In genomic region chr22:25362883-25363240, GRCh38 we compare ENCODE assay signal across 19 cellular contexts.
A peak's percentile ranks its signal among the peaks of the same experiment; 100 is the strongest.
DNase-seq lines count a peak whose midpoint lies in the region; ATAC-seq, FAIRE-seq and TF ChIP-seq lines count a peak whose summit lies in the region.
"Had no signal": no experiment of that assay in that cellular context is flagged by ENCODE, and none has a peak within 500 bp of the region (broad histone marks: within the 10 kb centered on the region; RNA-seq: fewer than 3 reads in every experiment).

No MANE protein-coding gene starts in this region.

- DNase-seq in GM12891 (ENCODE audit: insufficient read length, low spot score) (no peak), RWPE2 (ENCODE audit: low spot score) (peak; percentile 47), heart left ventricle (peak in 3 of 5 donors; percentile 43 to 61 (median 58)), osteoblast (ENCODE audit: insufficient read length, low spot score, missing footprints) (peak; percentile 61), glomerular visceral epithelial cell (ENCODE audit: extremely low spot score) (no peak), putamen (ENCODE audit: low spot score) (no peak)
- no peak for DNase-seq in activated naive CD8-positive, alpha-beta T cell treated with anti-CD3 and anti-CD28 coated beads for 36 hours
- DNase-seq: NCI-H446 treated with DMSO at 0.1 percent for 48 hours had no signal

- intact Hi-C loops in heart left ventricle (cut with DNase I), result loop anchor here in 9 of 10 donors (2.0 to 10.0 kb wide), 8 partner anchors 39 to 342 kb away; no protein-coding TSS in a partner anchor

- peaks cover 33% of the 10 kb centered on the region for H4K20me1 ChIP-seq in osteoblast (ENCODE audit: insufficient read depth, low read length)

- no peak overlapping the region for H3K27ac Mint-ChIP-seq in activated naive CD8-positive, alpha-beta T cell treated with anti-CD3 and anti-CD28 coated beads for 36 hours
- H3K27ac Mint-ChIP-seq: naive thymus-derived CD4-positive, alpha-beta T cell; stimulated activated effector memory CD8-positive, alpha-beta T cell treated with anti-CD3 and anti-CD28 coated beads, Interleukin-12 subunit alpha, Interleukin-12 subunit beta, amount 100 ng/mL, for 72 hours had no signal

- no peaks in the 10 kb centered on the region for H3K36me3 Mint-ChIP-seq in activated naive CD8-positive, alpha-beta T cell treated with anti-CD3 and anti-CD28 coated beads for 36 hours
- H3K36me3 Mint-ChIP-seq: stimulated activated effector memory CD8-positive, alpha-beta T cell treated with anti-CD3 and anti-CD28 coated beads, Interleukin-12 subunit alpha, Interleukin-12 subunit beta, amount 100 ng/mL, for 72 hours had no signal

- H3K9me3 ChIP-seq in RWPE2 (ENCODE audit: severe bottlenecking), result no peaks in the 10 kb centered on the region
- H3K9me3 ChIP-seq in heart left ventricle, result no peaks in the 10 kb centered on the region
- H3K9me3 ChIP-seq in osteoblast (ENCODE audit: low read depth, low read length), result no peaks in the 10 kb centered on the region
- H3K9me3 ChIP-seq: BLaER1 treated with 17β-estradiol and CSF1 and Interleukin-3, amounts not matched to agents 10 nM and 100 nM; breast epithelium; gastrocnemius medialis; ovary; suprapubic skin had no signal

- WGBS in heart left ventricle, 4 donors, result 47 to 70% (median 63%) methylated on average over 6 to 11 of the region's 11 CpGs

- H3K4me2 ChIP-seq in osteoblast (ENCODE audit: insufficient read depth, low read length), result no peak overlapping the region

- no peaks in the 10 kb centered on the region for H3K27me3 Mint-ChIP-seq in activated naive CD8-positive, alpha-beta T cell treated with anti-CD3 and anti-CD28 coated beads for 36 hours
- H3K27me3 Mint-ChIP-seq: activated CD4-positive, alpha-beta T cell treated with anti-CD3 and anti-CD28 coated beads, Interleukin-2, amount 10 ng/mL, durations not matched to agents 24 days and 14 days; naive thymus-derived CD4-positive, alpha-beta T cell had no signal

- no peak overlapping the region for H3K4me3 ChIP-seq in RWPE2 (ENCODE audit: severe bottlenecking)
- no peak overlapping the region for H3K4me3 ChIP-seq in heart left ventricle
- H3K4me3 ChIP-seq in osteoblast (ENCODE audit: insufficient read depth, low read length), result no peak overlapping the region
- H3K4me3 ChIP-seq: BLaER1 treated with 17β-estradiol and CSF1 and Interleukin-3, amounts not matched to agents 10 nM and 100 nM; breast epithelium; gastrocnemius medialis; ovary; suprapubic skin had no signal

- H3K27ac ChIP-seq in RWPE2 (ENCODE audit: poor library complexity, severe bottlenecking) (no peak overlapping the region), heart left ventricle (peak overlapping the region in 1 of 12 donors; percentile 27), osteoblast (ENCODE audit: low read depth, low read length) (no peak overlapping the region)
- H3K27ac ChIP-seq: breast epithelium, gastrocnemius medialis, HL-60, ovary, suprapubic skin had no signal

- H3K9me3 Mint-ChIP-seq in activated naive CD8-positive, alpha-beta T cell treated with anti-CD3 and anti-CD28 coated beads for 36 hours, result no peaks in the 10 kb centered on the region
- H3K9me3 Mint-ChIP-seq: activated CD4-positive, alpha-beta T cell treated with anti-CD3 and anti-CD28 coated beads, Interleukin-2, amount 10 ng/mL, durations not matched to agents 24 days and 14 days; naive thymus-derived CD4-positive, alpha-beta T cell; stimulated activated effector memory CD8-positive, alpha-beta T cell treated with anti-CD3 and anti-CD28 coated beads, Interleukin-12 subunit alpha, Interleukin-12 subunit beta, amount 100 ng/mL, for 72 hours had no signal

- peaks cover 4% of the 10 kb centered on the region for H3K79me2 ChIP-seq in osteoblast (ENCODE audit: insufficient read depth, low read length)

- H3K36me3 ChIP-seq in RWPE2 (ENCODE audit: low read depth), result no peaks in the 10 kb centered on the region; the same call in none of the 2 replicates
- H3K36me3 ChIP-seq in heart left ventricle, result peaks cover 0 to 23% (median 17%) of the 10 kb centered on the region in 9 donors
- H3K36me3 ChIP-seq in osteoblast (ENCODE audit: insufficient read depth, low read length), result peaks cover 3% of the 10 kb centered on the region
- H3K36me3 ChIP-seq: breast epithelium, gastrocnemius medialis, ovary had no signal

- TF ChIP-seq CTCF in RWPE2 (IDR thresholded peaks at IDR 0.05; ENCODE audit: poor library complexity, severe bottlenecking), result no peak
- no peak for TF ChIP-seq CTCF in heart left ventricle (IDR thresholded peaks at IDR 0.05)
- no peak for TF ChIP-seq CTCF in osteoblast (IDR thresholded peaks at IDR 0.05; ENCODE audit: extremely low read depth, low read depth, low read length)

- no peak; the same call in 2 of the 3 replicates for ATAC-seq in RWPE2 (ENCODE audit: low read depth)
- ATAC-seq in heart left ventricle, result peak; percentile 23 to 69 (median 47)
- no peak for ATAC-seq in GM19452 (IDR thresholded peaks at IDR 0.05; ENCODE audit: unreplicated experiment)

- H3K4me1 Mint-ChIP-seq in activated naive CD8-positive, alpha-beta T cell treated with anti-CD3 and anti-CD28 coated beads for 36 hours, result peaks cover 2% of the 10 kb centered on the region

- H3K4me3 Mint-ChIP-seq in activated naive CD8-positive, alpha-beta T cell treated with anti-CD3 and anti-CD28 coated beads for 36 hours, result no peak overlapping the region
- H3K4me3 Mint-ChIP-seq: activated CD4-positive, alpha-beta T cell treated with anti-CD3 and anti-CD28 coated beads, Interleukin-2, amount 10 ng/mL, durations not matched to agents 24 days and 14 days; naive thymus-derived CD4-positive, alpha-beta T cell; stimulated activated effector memory CD8-positive, alpha-beta T cell treated with anti-CD3 and anti-CD28 coated beads, Interleukin-12 subunit alpha, Interleukin-12 subunit beta, amount 100 ng/mL, for 72 hours had no signal

- TF ChIP-seq POLR2A in GM12891 (IDR thresholded peaks at IDR 0.05; ENCODE audit: low read depth, low read length) (no peak), heart left ventricle (IDR thresholded peaks at IDR 0.05) (no peak)

- H3K4me1 ChIP-seq in RWPE2 (ENCODE audit: insufficient read depth, poor library complexity, severe bottlenecking) (no peaks in the 10 kb centered on the region), heart left ventricle (peaks cover 0 to 49% (median 26%) of the 10 kb centered on the region in 12 donors), osteoblast (ENCODE audit: insufficient read depth, low read length) (no peaks in the 10 kb centered on the region)
- H3K4me1 ChIP-seq: breast epithelium had no signal

- no peak overlapping the region for H2AFZ ChIP-seq in osteoblast (ENCODE audit: low read length)

- H3K27me3 ChIP-seq in RWPE2 (ENCODE audit: insufficient read depth, poor library complexity, severe bottlenecking), result no peaks in the 10 kb centered on the region
- H3K27me3 ChIP-seq in heart left ventricle, result no peaks in the 10 kb centered on the region
- no peaks in the 10 kb centered on the region for H3K27me3 ChIP-seq in osteoblast (ENCODE audit: insufficient read depth, low read length)
- H3K27me3 ChIP-seq: BLaER1 treated with 17β-estradiol and CSF1 and Interleukin-3, amounts not matched to agents 10 nM and 100 nM; breast epithelium; gastrocnemius medialis; ovary; suprapubic skin had no signal

- FAIRE-seq in GM12891 (lab: Jason Lieb, UNC), result peak; percentile 81
- FAIRE-seq: endometrium had no signal

TF ChIP-seq in GM12891, 5 proteins besides CTCF, POLR2A, EP300 and RAD21:
- no peak for TF ChIP-seq SPI1 (IDR thresholded peaks at IDR 0.05; ENCODE audit: low read depth, low read length)
- no peak for TF ChIP-seq POLR2AphosphoS5 (IDR thresholded peaks at IDR 0.05; ENCODE audit: low read depth, low read length)
- no peak for TF ChIP-seq POU2F2 (IDR thresholded peaks at IDR 0.05; ENCODE audit: low read depth, low read length)
- no peak for TF ChIP-seq TAF1 (IDR thresholded peaks at IDR 0.05; ENCODE audit: low read depth, low read length)
- no peak for TF ChIP-seq PAX5 (IDR thresholded peaks at IDR 0.05; ENCODE audit: insufficient read depth, low read length, severe bottlenecking)

Comparison
In these comparisons a context has a peak if more than half of its experiments do, and no peak if none do; other contexts are left out.
1. DNase-seq: peak in RWPE2 (single experiment), heart left ventricle (3 of 5) and osteoblast (single experiment); none in GM12891 (single experiment), glomerular visceral epithelial cell (single experiment), activated naive CD8-positive, alpha-beta T cell treated with anti-CD3 and anti-CD28 coated beads for 36 hours (single experiment) and putamen (single experiment).
2. ATAC-seq: peak in heart left ventricle (4 of 4); none in RWPE2 (single experiment) and GM19452 (single experiment).